Comparison of ENCODE assay signal across 22 cellular contexts in the genomic region with DNA sequence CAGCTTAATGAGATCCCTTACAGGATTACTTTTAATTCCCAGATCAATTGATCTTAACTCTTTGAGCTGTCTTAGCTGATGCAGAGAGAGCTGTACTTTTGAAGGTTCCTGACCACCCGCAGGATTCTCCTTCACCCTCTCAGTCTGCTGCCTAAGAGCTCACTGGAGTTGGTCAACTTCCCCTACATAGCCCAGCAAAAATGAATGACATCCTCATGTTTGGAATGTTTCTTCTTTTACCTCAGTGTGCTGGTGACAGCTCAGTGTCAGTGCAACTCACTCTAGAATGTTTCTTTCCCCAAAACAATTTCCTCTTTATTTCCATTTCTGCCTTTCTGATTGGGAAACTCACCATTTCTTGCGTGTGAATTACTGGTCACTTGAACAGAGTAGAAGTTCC. TPM values are rescaled to one million over a fixed set of nuclear protein-coding genes. Genes with fewer than 3 reads are reported as not detected.
DNase-seq lines count a peak whose midpoint lies in the region; ATAC-seq, FAIRE-seq and TF ChIP-seq lines count a peak whose summit lies in the region.
"Had no signal": no experiment of that assay in that cellular context is flagged by ENCODE, and none has a peak within 500 bp of the region (broad histone marks: within the 10 kb centered on the region; RNA-seq: fewer than 3 reads in every experiment).

No MANE protein-coding gene starts in this region.

- H3K27me3 ChIP-seq in bronchial epithelial cell (ENCODE audit: control insufficient read depth, insufficient read depth, low read length) (peaks cover 8% of the 10 kb centered on the region), mesendoderm (ENCODE audit: insufficient read depth, low read length, poor library complexity) (no peaks in the 10 kb centered on the region), ovary (no peaks in the 10 kb centered on the region)

- DNase-seq in EL (peak; percentile 30), MV-4-11 (lab: John Stamatoyannopoulos, UW) (peak; percentile 2), bronchial epithelial cell (ENCODE audit: low read depth) (peak; percentile 5), mesendoderm (peak; percentile 14), nucleus accumbens (lab: John Stamatoyannopoulos, UW) (no peak), ovary (no peak)
- DNase-seq: C1 segment of cervical spinal cord; CD8-positive, alpha-beta memory T cell; H7; Karpas-422; NCI-H1092 treated with DMSO at 0.1 percent for 48 hours; NCI-H146; NCI-H2029 treated with DMSO at 0.1 percent for 48 hours; NCI-H2171; NCI-H446; NCI-H748 treated with DMSO at 0.1 percent for 48 hours; SHP77 had no signal

- intact Hi-C loops in ovary (cut with DNase I), result no loop called here

- H3K4me1 ChIP-seq in mesendoderm (ENCODE audit: control insufficient read depth, low read depth, low read length) (no peaks in the 10 kb centered on the region), ovary (ENCODE audit: insufficient read depth) (no peaks in the 10 kb centered on the region)

- FAIRE-seq in bronchial epithelial cell (lab: Jason Lieb, UNC), result no peak
- FAIRE-seq: D721Med had no signal

- no peak for TF ChIP-seq EP300 in ovary (IDR thresholded peaks at IDR 0.05)

- H3K79me1 ChIP-seq in mesendoderm (ENCODE audit: low read length), result no peaks in the 10 kb centered on the region

- ATAC-seq in HG02885 (IDR thresholded peaks at IDR 0.05; ENCODE audit: poor library complexity, unreplicated experiment) (no peak), GM18873 (IDR thresholded peaks at IDR 0.05; ENCODE audit: low FRiP score, unreplicated experiment) (no peak)

- H4K5ac ChIP-seq in mesendoderm (ENCODE audit: low read length), result no peak overlapping the region

- no peak overlapping the region for H2AK5ac ChIP-seq in mesendoderm (ENCODE audit: low read length)

- H3K18ac ChIP-seq in mesendoderm (ENCODE audit: low read length), result no peak overlapping the region

- no peaks in the 10 kb centered on the region for H3K79me2 ChIP-seq in mesendoderm (ENCODE audit: control insufficient read depth, insufficient read depth, low read length)

- TF ChIP-seq CTCF in bronchial epithelial cell (IDR thresholded peaks at IDR 0.05; ENCODE audit: insufficient read depth, low read length, severe bottlenecking) (no peak), ovary (IDR thresholded peaks at IDR 0.05) (no peak)

- H3K27ac ChIP-seq in mesendoderm (ENCODE audit: low read depth, low read length) (no peak overlapping the region), ovary (no peak overlapping the region)
- H3K27ac ChIP-seq: SK-N-MC had no signal

- H3K23ac ChIP-seq in mesendoderm (ENCODE audit: low read length), result no peak overlapping the region

- WGBS in mesendoderm (ENCODE audit: extremely low coverage, insufficient coverage, low lambda C conversion rate), result no CpG with 5 or more reads among the region's 2 CpGs
- WGBS in ovary, 3 donors, result 77 to 89% (median 81%) methylated on average over 2 of the region's 2 CpGs

- H2BK120ac ChIP-seq in mesendoderm (ENCODE audit: low read depth, low read length), result no peak overlapping the region

- H3K4ac ChIP-seq in mesendoderm (ENCODE audit: low read depth, low read length), result no peak overlapping the region

- no peaks in the 10 kb centered on the region for H3K36me3 ChIP-seq in bronchial epithelial cell (ENCODE audit: control insufficient read depth, insufficient read depth, low read length)
- no peaks in the 10 kb centered on the region for H3K36me3 ChIP-seq in mesendoderm (ENCODE audit: control insufficient read depth, insufficient read depth, low read length)
- no peaks in the 10 kb centered on the region for H3K36me3 ChIP-seq in ovary

- no peak overlapping the region for H2BK5ac ChIP-seq in mesendoderm (ENCODE audit: low read length)

- H2BK15ac ChIP-seq in mesendoderm (replicated peaks; ENCODE audit: low read depth), result no peak overlapping the region

- no peak overlapping the region for H3K4me3 ChIP-seq in bronchial epithelial cell (ENCODE audit: low read depth, low read length)
- H3K4me3 ChIP-seq in mesendoderm (ENCODE audit: low read length), result no peak overlapping the region
- no peak overlapping the region for H3K4me3 ChIP-seq in ovary
- H3K4me3 ChIP-seq: SK-N-MC had no signal

- no peak overlapping the region for H4K8ac ChIP-seq in mesendoderm (ENCODE audit: low read depth, low read length)

- H3K56ac ChIP-seq in mesendoderm (ENCODE audit: low read length), result no peak overlapping the region

- H3K9me3 ChIP-seq in ovary, result no peaks in the 10 kb centered on the region

- no peak for TF ChIP-seq POLR2A in ovary (IDR thresholded peaks at IDR 0.05)

- no peak overlapping the region for H3K4me2 ChIP-seq in mesendoderm (ENCODE audit: low read length)

- no peak overlapping the region for H3K9ac ChIP-seq in mesendoderm (ENCODE audit: low read length)

RNA-seq across cellular contexts. Expression of a gene that starts 48.7 kb away (rescaled TPM):
- total RNA-seq in bronchial epithelial cell, result 0.26 and 1.1 TPM in 2 replicates
- polyA plus RNA-seq in mesendoderm (2013, experiment 1 of 2), result 0.55 TPM
- 0.80 TPM for polyA plus RNA-seq in mesendoderm (2013, experiment 2 of 2)
- total RNA-seq in ovary, result 1 to 10 TPM in 4 of 7 donors, under 1 TPM in 3; 0.79 to 2.3 (median 1.1) TPM
- polyA plus RNA-seq in ovary, result under 1 TPM; 0.40 to 0.83 TPM
- total RNA-seq: HT-29 had no signal

Comparison
In these comparisons a context has a peak if more than half of its experiments do, and no peak if none do; other contexts are left out.
1. DNase-seq: peak in EL (single experiment), MV-4-11 (single experiment), bronchial epithelial cell (single experiment) and mesendoderm (single experiment); none in nucleus accumbens (0 of 56) and ovary (0 of 5).